In genomic region chr1:22711591-22712501, GRCh38 we compare ENCODE assay signal across 7 cellular contexts.
A peak's percentile ranks its signal among the peaks of the same experiment; 100 is the strongest.
DNase-seq lines count a peak whose midpoint lies in the region; ATAC-seq and TF ChIP-seq lines count a peak whose summit lies in the region.

No MANE protein-coding gene starts in this region.

- ATAC-seq in GM21723 (IDR thresholded peaks at IDR 0.05; ENCODE audit: unreplicated experiment) = peak; percentile 22
- no peak for ATAC-seq in GM19395 (IDR thresholded peaks at IDR 0.05; ENCODE audit: unreplicated experiment)
- no peak for ATAC-seq in HG03565 (IDR thresholded peaks at IDR 0.05; ENCODE audit: unreplicated experiment)

- TF ChIP-seq CTCF in retinal pigment epithelial cell (conservative IDR thresholded peaks at IDR 0.05; ENCODE audit: low read depth, low read length) = no peak

- peak overlapping the region; percentile 61 for H3K4me3 ChIP-seq in retinal pigment epithelial cell (ENCODE audit: low read length)

- DNase-seq in RPMI8226 (peak; percentile 58), fibroblast of peridontal ligament (ENCODE audit: extremely low read depth) (peak; percentile 33), retinal pigment epithelial cell (ENCODE audit: low read depth) (no peak), NCI-H1694 treated with DMSO at 0.1 percent for 48 hours (lab: John Stamatoyannopoulos, UW) (no peak)

Comparison
In these comparisons a context has a peak if more than half of its experiments do, and no peak if none do; other contexts are left out.
1. DNase-seq: peak in RPMI8226 (single experiment) and fibroblast of peridontal ligament (single experiment); none in retinal pigment epithelial cell (single experiment) and NCI-H1694 treated with DMSO at 0.1 percent for 48 hours (single experiment).